14 cellular contexts compared by ENCODE assay signal in the genomic region with DNA sequence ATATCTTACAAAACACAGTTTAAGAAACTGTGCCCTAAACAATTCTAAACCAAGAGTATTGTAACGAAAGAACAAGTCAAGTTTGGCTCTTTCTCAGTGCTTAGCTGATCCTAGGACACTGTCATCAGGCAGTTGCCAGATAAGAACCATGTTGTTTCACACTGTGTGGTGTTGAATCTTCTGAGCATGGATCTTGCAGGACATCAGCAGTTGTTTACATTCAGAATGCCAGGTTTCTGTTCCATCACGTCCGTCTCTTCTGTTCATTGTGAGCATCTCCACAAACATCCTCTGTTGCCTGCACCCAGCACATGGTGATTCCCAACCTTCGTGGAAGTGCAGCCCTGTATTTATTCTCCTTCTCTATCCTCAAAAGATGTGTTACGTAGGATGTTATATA.
DNase-seq lines count a peak whose midpoint lies in the region; ATAC-seq lines count a peak whose summit lies in the region.
"Had no signal": no experiment of that assay in that cellular context is flagged by ENCODE, and none has a peak within 500 bp of the region (broad histone marks: within the 10 kb centered on the region; RNA-seq: fewer than 3 reads in every experiment).

No MANE protein-coding gene starts in this region.

- H3K27me3 Mint-ChIP-seq in activated naive CD8-positive, alpha-beta T cell = no peaks in the 10 kb centered on the region
- H3K27me3 Mint-ChIP-seq in activated naive CD8-positive, alpha-beta T cell treated with anti-CD3 and anti-CD28 coated beads, Interleukin-2, amount 50 U/mL, for 24 hours = no peaks in the 10 kb centered on the region
- no peaks in the 10 kb centered on the region for H3K27me3 Mint-ChIP-seq in activated T-helper 2 cell treated with anti-CD3 and anti-CD28 coated beads, Interferon-gamma antibody, Interleukin-2, Interleukin-4, amounts not matched to agents 10 μg/mL and 5 μg/mL and 100 μg/mL, durations not matched to agents 14 hours and 24 hours and 36 hours (ENCODE audit: low read depth)

- H3K36me3 Mint-ChIP-seq in activated naive CD8-positive, alpha-beta T cell = peaks cover 2% of the 10 kb centered on the region
- peaks cover 13% of the 10 kb centered on the region for H3K36me3 Mint-ChIP-seq in activated naive CD8-positive, alpha-beta T cell treated with anti-CD3 and anti-CD28 coated beads, Interleukin-2, amount 50 U/mL, for 24 hours (ENCODE audit: low read depth)
- H3K36me3 Mint-ChIP-seq in activated T-helper 2 cell treated with anti-CD3 and anti-CD28 coated beads, Interferon-gamma antibody, Interleukin-2, Interleukin-4, amounts not matched to agents 10 μg/mL and 5 μg/mL and 100 μg/mL, durations not matched to agents 14 hours and 24 hours and 36 hours (ENCODE audit: low read depth) = peaks cover 49% of the 10 kb centered on the region

- H3K4me3 Mint-ChIP-seq in activated naive CD8-positive, alpha-beta T cell = no peak overlapping the region
- H3K4me3 Mint-ChIP-seq in activated naive CD8-positive, alpha-beta T cell treated with anti-CD3 and anti-CD28 coated beads, Interleukin-2, amount 50 U/mL, for 24 hours = no peak overlapping the region
- no peak overlapping the region for H3K4me3 Mint-ChIP-seq in activated T-helper 2 cell treated with anti-CD3 and anti-CD28 coated beads, Interferon-gamma antibody, Interleukin-2, Interleukin-4, amounts not matched to agents 10 μg/mL and 5 μg/mL and 100 μg/mL, durations not matched to agents 14 hours and 24 hours and 36 hours (ENCODE audit: low read depth)

- H3K27ac Mint-ChIP-seq in activated naive CD8-positive, alpha-beta T cell = peak overlapping the region; percentile 61
- no peak overlapping the region for H3K27ac Mint-ChIP-seq in activated naive CD8-positive, alpha-beta T cell treated with anti-CD3 and anti-CD28 coated beads, Interleukin-2, amount 50 U/mL, for 24 hours
- H3K27ac Mint-ChIP-seq in activated T-helper 2 cell treated with anti-CD3 and anti-CD28 coated beads, Interferon-gamma antibody, Interleukin-2, Interleukin-4, amounts not matched to agents 10 μg/mL and 5 μg/mL and 100 μg/mL, durations not matched to agents 14 hours and 24 hours and 36 hours = peak overlapping the region; percentile 19

- H3K4me1 Mint-ChIP-seq in activated naive CD8-positive, alpha-beta T cell (ENCODE audit: low read depth) = peaks cover 64% of the 10 kb centered on the region
- peaks cover 48% of the 10 kb centered on the region for H3K4me1 Mint-ChIP-seq in activated naive CD8-positive, alpha-beta T cell treated with anti-CD3 and anti-CD28 coated beads, Interleukin-2, amount 50 U/mL, for 24 hours
- H3K4me1 Mint-ChIP-seq in activated T-helper 2 cell treated with anti-CD3 and anti-CD28 coated beads, Interferon-gamma antibody, Interleukin-2, Interleukin-4, amounts not matched to agents 10 μg/mL and 5 μg/mL and 100 μg/mL, durations not matched to agents 14 hours and 24 hours and 36 hours (ENCODE audit: low read depth) = peaks cover 50% of the 10 kb centered on the region

- no peaks in the 10 kb centered on the region for H3K9me3 Mint-ChIP-seq in activated naive CD8-positive, alpha-beta T cell (ENCODE audit: low read depth)
- no peaks in the 10 kb centered on the region for H3K9me3 Mint-ChIP-seq in activated naive CD8-positive, alpha-beta T cell treated with anti-CD3 and anti-CD28 coated beads, Interleukin-2, amount 50 U/mL, for 24 hours
- no peaks in the 10 kb centered on the region for H3K9me3 Mint-ChIP-seq in activated T-helper 2 cell treated with anti-CD3 and anti-CD28 coated beads, Interferon-gamma antibody, Interleukin-2, Interleukin-4, amounts not matched to agents 10 μg/mL and 5 μg/mL and 100 μg/mL, durations not matched to agents 14 hours and 24 hours and 36 hours

- no peak for DNase-seq in activated naive CD8-positive, alpha-beta T cell treated with anti-CD3 and anti-CD28 coated beads, Interleukin-2, amount 50 U/mL, for 24 hours
- no peak for DNase-seq in activated T-helper 2 cell treated with anti-CD3 and anti-CD28 coated beads, Interferon-gamma antibody, Interleukin-2, Interleukin-4, amounts not matched to agents 10 μg/mL and 5 μg/mL and 100 μg/mL, durations not matched to agents 14 hours and 24 hours and 36 hours (ENCODE audit: low spot score)
- peak; percentile 60 for DNase-seq in inferior parietal cortex (ENCODE audit: extremely low spot score)
- peak; percentile 88 for DNase-seq in superior temporal gyrus (ENCODE audit: extremely low spot score)
- no peak for DNase-seq in mesenteric fat pad (ENCODE audit: low spot score)
- no peak for DNase-seq in DMS153 (lab: John Stamatoyannopoulos, UW)
- DNase-seq: activated effector memory CD4-positive, alpha-beta T cell treated with anti-CD3 and anti-CD28 coated beads, Interleukin-2, amount 50 U/mL, for 16 hours; aorta; effector memory CD4-positive, alpha-beta T cell; glutamatergic neuron; lower lobe of right lung; MM.1S had no signal

- ATAC-seq in activated naive CD8-positive, alpha-beta T cell treated with anti-CD3 and anti-CD28 coated beads, Interleukin-2, amount 50 U/mL, for 24 hours = no peak
- ATAC-seq in HG03378 (IDR thresholded peaks at IDR 0.05; ENCODE audit: unreplicated experiment) = no peak
- ATAC-seq: lower lobe of right lung had no signal

- intact Hi-C loops in activated T-helper 2 cell treated with anti-CD3 and anti-CD28 coated beads, Interferon-gamma antibody, Interleukin-2, Interleukin-4, amounts not matched to agents 10 μg/mL and 5 μg/mL and 100 μg/mL, durations not matched to agents 14 hours and 24 hours and 36 hours (cut with micrococcal nuclease) = loop anchor here (5.0 kb wide), 1 partner anchor 35 kb away; no protein-coding TSS in a partner anchor

Comparison
In these comparisons a context has a peak if more than half of its experiments do, and no peak if none do; other contexts are left out.
1. DNase-seq: peak in inferior parietal cortex (single experiment) and superior temporal gyrus (single experiment); none in activated naive CD8-positive, alpha-beta T cell treated with anti-CD3 and anti-CD28 coated beads, Interleukin-2, amount 50 U/mL, for 24 hours (single experiment), activated T-helper 2 cell treated with anti-CD3 and anti-CD28 coated beads, Interferon-gamma antibody, Interleukin-2, Interleukin-4, amounts not matched to agents 10 μg/mL and 5 μg/mL and 100 μg/mL, durations not matched to agents 14 hours and 24 hours and 36 hours (single experiment), mesenteric fat pad (single experiment) and DMS153 (single experiment).